Comparison of ENCODE assay signal across 18 cellular contexts in the genomic region with DNA sequence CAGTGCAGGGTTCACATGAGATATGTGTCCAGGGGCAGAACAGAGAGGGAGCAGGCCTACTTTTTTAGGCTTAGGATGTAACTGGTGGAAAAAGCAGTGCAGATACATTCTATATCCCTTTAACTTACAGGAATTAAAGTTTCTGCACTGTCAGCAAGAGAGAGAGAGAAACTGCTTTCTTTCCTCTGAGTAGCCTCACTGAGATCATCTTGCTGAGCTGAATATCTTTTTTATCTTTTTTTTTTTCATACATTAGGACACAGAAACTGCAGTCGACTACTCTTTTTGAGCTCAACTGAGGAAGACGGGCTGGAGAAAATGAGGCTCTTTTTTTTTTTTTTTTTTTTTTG. TPM values are rescaled to one million over a fixed set of nuclear protein-coding genes. Genes with fewer than 3 reads are reported as not detected.
DNase-seq lines count a peak whose midpoint lies in the region; ATAC-seq, FAIRE-seq and TF ChIP-seq lines count a peak whose summit lies in the region.
"Had no signal": no experiment of that assay in that cellular context is flagged by ENCODE, and none has a peak within 500 bp of the region (broad histone marks: within the 10 kb centered on the region; RNA-seq: fewer than 3 reads in every experiment).

No MANE protein-coding gene starts in this region.

- no peak for TF ChIP-seq RAD21 in A549 (conservative IDR thresholded peaks at IDR 0.05 in 1 of 2, IDR thresholded peaks at IDR 0.05 in 1 of 2)

- no peak overlapping the region for H3K4me3 ChIP-seq in A549
- no peak overlapping the region for H3K4me3 ChIP-seq in heart left ventricle
- H3K4me3 ChIP-seq: BLaER1 treated with 17β-estradiol and CSF1 and Interleukin-3, amounts not matched to agents 10 nM and 100 nM; GM12878; GM23338 had no signal

- TF ChIP-seq CTCF in A549 (IDR thresholded peaks at IDR 0.05) (no peak), mesothelial cell of epicardium (IDR thresholded peaks at IDR 0.05; ENCODE audit: unreplicated experiment) (no peak), heart left ventricle (IDR thresholded peaks at IDR 0.05) (no peak)

- no peak overlapping the region for H3K4me2 ChIP-seq in A549
- H3K4me2 ChIP-seq: GM23338 had no signal

- TF ChIP-seq EP300 in A549 (IDR thresholded peaks at IDR 0.05) = no peak

- FAIRE-seq in A549 (lab: Jason Lieb, UNC) = no peak
- FAIRE-seq: GM12878, GM18507 had no signal

- DNase-seq in A549 (ENCODE audit: low read depth in 1 of 2, low spot score in 1 of 2) = no peak
- peak; percentile 78 for DNase-seq in RPMI8226
- no peak for DNase-seq in epithelial cell of prostate (ENCODE audit: low read depth, low spot score)
- no peak for DNase-seq in mesothelial cell of epicardium (ENCODE audit: low spot score in 2 of 2, unreplicated experiment in 2 of 2)
- no peak for DNase-seq in activated effector memory CD4-positive, alpha-beta T cell treated with Interleukin-2 at 50 U/mL for 16 hours
- no peak for DNase-seq in heart left ventricle
- DNase-seq: 8988T; ACHN; CD4-positive, CD25-positive, alpha-beta regulatory T cell; DMS79; H7 had no signal

- ATAC-seq in A549 = no peak
- no peak for ATAC-seq in GM19463 (IDR thresholded peaks at IDR 0.05; ENCODE audit: unreplicated experiment)
- ATAC-seq in heart left ventricle = no peak
- ATAC-seq: GM12878, GM23338 had no signal

- POLR2A ChIA-PET in A549 (lab: Yijun Ruan, JAX) = no interaction called here

- WGBS in A549 (ENCODE audit: missing lambda C conversion rate) = 89% methylated on average over 2 of the region's 2 CpGs
- 69 to 86% (median 78%) methylated on average over 2 of the region's 2 CpGs for WGBS in heart left ventricle, 4 donors

- no peaks in the 10 kb centered on the region for H3K27me3 ChIP-seq in heart left ventricle

- no peaks in the 10 kb centered on the region for H3K4me1 Mint-ChIP-seq in mesothelial cell of epicardium
- H3K4me1 Mint-ChIP-seq: CD4-positive, CD25-positive, alpha-beta regulatory T cell; GM23338 had no signal

- intact Hi-C loops in heart left ventricle (cut with DNase I) = no loop called here

- no peak for TF ChIP-seq POLR2A in A549 (IDR thresholded peaks at IDR 0.05; ENCODE audit: low read length)
- no peak for TF ChIP-seq POLR2A in heart left ventricle (IDR thresholded peaks at IDR 0.05)

- H3K36me3 Mint-ChIP-seq in mesothelial cell of epicardium = no peaks in the 10 kb centered on the region
- H3K36me3 Mint-ChIP-seq: CD4-positive, CD25-positive, alpha-beta regulatory T cell had no signal

- no peak overlapping the region for H3K4me3 Mint-ChIP-seq in mesothelial cell of epicardium
- H3K4me3 Mint-ChIP-seq: CD4-positive, CD25-positive, alpha-beta regulatory T cell; GM23338 had no signal

- H3K4me1 ChIP-seq in A549 (peaks cover 3% of the 10 kb centered on the region; the same call in 1 of the 3 replicates), heart left ventricle (no peaks in the 10 kb centered on the region)

- no peaks in the 10 kb centered on the region for H3K27me3 Mint-ChIP-seq in mesothelial cell of epicardium (ENCODE audit: low read depth)

- no peaks in the 10 kb centered on the region for H3K9me3 Mint-ChIP-seq in mesothelial cell of epicardium
- H3K9me3 Mint-ChIP-seq: GM23338 had no signal

- H3K36me3 ChIP-seq in heart left ventricle = no peaks in the 10 kb centered on the region
- H3K36me3 ChIP-seq: BLaER1 treated with 17β-estradiol and CSF1 and Interleukin-3, amounts not matched to agents 10 nM and 100 nM had no signal

- H3K27ac Mint-ChIP-seq in mesothelial cell of epicardium = peak overlapping the region; percentile 56
- H3K27ac Mint-ChIP-seq: GM23338 had no signal

- CTCF ChIA-PET in A549 (lab: Yijun Ruan, JAX) = interaction anchor here (0.6 to 1.3 kb wide), 6 partner anchors 10 to 84 kb away, joined by 3 to 5 read pairs (median 3); no protein-coding TSS in a partner anchor

- no peak overlapping the region for H3K27ac ChIP-seq in A549
- H3K27ac ChIP-seq in epithelial cell of prostate = peak overlapping the region; percentile 71
- no peak overlapping the region for H3K27ac ChIP-seq in heart left ventricle
- H3K27ac ChIP-seq: BLaER1 treated with 17β-estradiol and CSF1 and Interleukin-3, amounts not matched to agents 10 nM and 100 nM had no signal

- no peaks in the 10 kb centered on the region for H3K9me3 ChIP-seq in A549
- peaks cover 0 to 4% (median 0%) of the 10 kb centered on the region in 12 donors for H3K9me3 ChIP-seq in heart left ventricle

TF ChIP-seq in A549, 52 proteins besides CTCF, POLR2A, EP300 and RAD21:
- TF ChIP-seq MAFK (IDR thresholded peaks at IDR 0.05; ENCODE audit: partially characterized antibody) (peak; percentile 69), ZNF302 (CRISPR knock-in tag; IDR thresholded peaks at IDR 0.05) (no peak)

RNA-seq across cellular contexts. Expression of a gene that starts 50.1 kb away (rescaled TPM):
- polyA plus RNA-seq in A549 (2011; rRNA removed) (0.12 and 0.39 TPM in 2 replicates), A549 (2017; fragmentation: RNase III; extraction: RNeasy Plus Mini Kit Qiagen cat#74134 plus additional on column Dnase treatment) (0.15 to 0.23 TPM (median 0.21 TPM) in 3 replicates), heart left ventricle (not detected)
- polyA plus RNA-seq in A549 (2012; cell fraction: cytosol; rRNA removed) = 0.19 and 0.45 TPM in 2 replicates
- 0.11 and 0.29 TPM in 2 replicates for polyA plus RNA-seq in A549 (2012; cell fraction: nucleus; rRNA removed)
- 0.10 TPM in 1 of 2 replicates, not detected in the other for polyA minus RNA-seq in A549 (2011; rRNA and poly(A)+ RNA removed)
- total RNA-seq in mesothelial cell of epicardium (0.07 to 0.27 TPM (median 0.14 TPM) in 3 replicates), heart left ventricle (not detected)
- total RNA-seq: CD4-positive, CD25-positive, alpha-beta regulatory T cell; G401; GM12878; GM23338; H7; HT-29 had no signal
- polyA plus RNA-seq: CD4-positive, CD25-positive, alpha-beta regulatory T cell; GM23338 had no signal
